Comparison of ENCODE assay signal across 14 cellular contexts in genomic region chr13:97242755-97243497, GRCh38. TPM values are rescaled to one million over a fixed set of nuclear protein-coding genes. Genes with fewer than 3 reads are reported as not detected.
DNase-seq lines count a peak whose midpoint lies in the region; ATAC-seq, FAIRE-seq and TF ChIP-seq lines count a peak whose summit lies in the region.
"Had no signal": no experiment of that assay in that cellular context is flagged by ENCODE, and none has a peak within 500 bp of the region (broad histone marks: within the 10 kb centered on the region; RNA-seq: fewer than 3 reads in every experiment).

No MANE protein-coding gene starts in this region.

- H3K4me3 Mint-ChIP-seq in immature natural killer cell = no peak overlapping the region
- H3K4me3 Mint-ChIP-seq: activated CD4-positive, alpha-beta memory T cell treated with anti-CD3 and anti-CD28 coated beads, Interleukin-2, amount 10 ng/mL, durations not matched to agents 7 days and 5 days; activated naive CD4-positive, alpha-beta T cell treated with anti-CD3 and anti-CD28 coated beads, Interleukin-2, amount 50 U/mL, for 24 hours; natural killer cell treated with Interleukin-12 subunit alpha and Interleukin-12 subunit beta and Interleukin-15 and Interleukin-18, amount 100 ng/mL, for 72 hours had no signal

- TF ChIP-seq POLR2A in A549 (IDR thresholded peaks at IDR 0.05; ENCODE audit: low read length) (no peak), prostate gland (IDR thresholded peaks at IDR 0.05) (no peak)

- intact Hi-C loops in posterior cingulate gyrus (cut with DNase I) (no loop called here), prostate gland (cut with DNase I) (loop anchor here (5.0 kb wide), 1 partner anchor 34 kb away; no protein-coding TSS in a partner anchor)

- no peak for FAIRE-seq in A549 (lab: Jason Lieb, UNC)
- FAIRE-seq: GM12878 had no signal

- no peaks in the 10 kb centered on the region for H3K36me3 ChIP-seq in prostate gland

- no peak for TF ChIP-seq RAD21 in A549 (conservative IDR thresholded peaks at IDR 0.05 in 1 of 2, IDR thresholded peaks at IDR 0.05 in 1 of 2)

- H3K27me3 ChIP-seq in prostate gland (replicated peaks; ENCODE audit: insufficient read depth) = no peaks in the 10 kb centered on the region

- CTCF ChIA-PET in A549 (lab: Yijun Ruan, JAX) = interaction anchor here (1.1 kb wide), 1 partner anchor 19 kb away, joined by 3 read pairs; no protein-coding TSS in a partner anchor

- TF ChIP-seq EP300 in A549 (IDR thresholded peaks at IDR 0.05) = no peak

- H3K4me2 ChIP-seq in A549 = peak overlapping the region; percentile 62

- WGBS in A549 (ENCODE audit: missing lambda C conversion rate) = 88% methylated on average over 8 of the region's 13 CpGs
- 81% methylated on average over 13 of the region's 13 CpGs for WGBS in prostate gland

- no peaks in the 10 kb centered on the region for H3K9me3 Mint-ChIP-seq in immature natural killer cell
- H3K9me3 Mint-ChIP-seq: activated CD4-positive, alpha-beta memory T cell treated with anti-CD3 and anti-CD28 coated beads, Interleukin-2, amount 10 ng/mL, durations not matched to agents 7 days and 5 days; activated naive CD4-positive, alpha-beta T cell treated with anti-CD3 and anti-CD28 coated beads, Interleukin-2, amount 50 U/mL, for 24 hours; natural killer cell treated with Interleukin-12 subunit alpha and Interleukin-12 subunit beta and Interleukin-15 and Interleukin-18, amount 100 ng/mL, for 72 hours had no signal

- H3K27me3 Mint-ChIP-seq in immature natural killer cell (ENCODE audit: low read depth in 3 of 3) = no peaks in the 10 kb centered on the region
- H3K27me3 Mint-ChIP-seq: activated CD4-positive, alpha-beta memory T cell treated with anti-CD3 and anti-CD28 coated beads, Interleukin-2, amount 10 ng/mL, durations not matched to agents 7 days and 5 days; activated naive CD4-positive, alpha-beta T cell treated with anti-CD3 and anti-CD28 coated beads, Interleukin-2, amount 50 U/mL, for 24 hours; natural killer cell treated with Interleukin-12 subunit alpha and Interleukin-12 subunit beta and Interleukin-15 and Interleukin-18, amount 100 ng/mL, for 72 hours had no signal

- no peak overlapping the region for H3K27ac Mint-ChIP-seq in immature natural killer cell
- H3K27ac Mint-ChIP-seq: activated CD4-positive, alpha-beta memory T cell treated with anti-CD3 and anti-CD28 coated beads, Interleukin-2, amount 10 ng/mL, durations not matched to agents 7 days and 5 days; activated naive CD4-positive, alpha-beta T cell treated with anti-CD3 and anti-CD28 coated beads, Interleukin-2, amount 50 U/mL, for 24 hours; natural killer cell treated with Interleukin-12 subunit alpha and Interleukin-12 subunit beta and Interleukin-15 and Interleukin-18, amount 100 ng/mL, for 72 hours had no signal

- peak overlapping the region in 1 of 2 experiments; percentile 75; a peak in 3 of 6 replicates for H3K27ac ChIP-seq in A549
- peak overlapping the region; percentile 92 for H3K27ac ChIP-seq in cingulate gyrus (ENCODE audit: low read depth, low read length)
- no peak overlapping the region for H3K27ac ChIP-seq in prostate gland

- POLR2A ChIA-PET in A549 (lab: Yijun Ruan, JAX) = no interaction called here

- H3K4me3 ChIP-seq in A549 (no peak overlapping the region), prostate gland (no peak overlapping the region)
- H3K4me3 ChIP-seq: GM12878 had no signal

- DNase-seq in A549 (ENCODE audit: low read depth in 1 of 2, low spot score in 1 of 2) (no peak), hippocampal formation (lab: John Stamatoyannopoulos, UW) (peak; percentile 71 to 87), posterior cingulate gyrus (peak; percentile 71 to 98 (median 82)), cortex of kidney (lab: John Stamatoyannopoulos, UW) (no peak), prostate gland (ENCODE audit: low spot score) (no peak), immature natural killer cell (no peak)
- DNase-seq: activated CD4-positive, alpha-beta memory T cell treated with anti-CD3 and anti-CD28 coated beads, Interleukin-2, amount 10 ng/mL, durations not matched to agents 7 days and 5 days; DMS53; T-helper 2 cell had no signal

- H3K4me1 Mint-ChIP-seq in immature natural killer cell = peaks cover 46 to 61% of the 10 kb centered on the region in 2 donors

- TF ChIP-seq CTCF in A549 (IDR thresholded peaks at IDR 0.05) (no peak), prostate gland (IDR thresholded peaks at IDR 0.05) (no peak)

- no peaks in the 10 kb centered on the region for H3K9me3 ChIP-seq in A549
- H3K9me3 ChIP-seq in prostate gland = no peaks in the 10 kb centered on the region

- ATAC-seq in A549 = peak; percentile 27 to 40; a peak in 4 of 6 replicates
- no peak for ATAC-seq in HG03135 (IDR thresholded peaks at IDR 0.05; ENCODE audit: unreplicated experiment)
- ATAC-seq: GM12878 had no signal

- no peaks in the 10 kb centered on the region for H3K36me3 Mint-ChIP-seq in immature natural killer cell
- H3K36me3 Mint-ChIP-seq: natural killer cell treated with Interleukin-12 subunit alpha and Interleukin-12 subunit beta and Interleukin-15 and Interleukin-18, amount 100 ng/mL, for 72 hours had no signal

- H3K4me1 ChIP-seq in A549 = peaks cover 75% of the 10 kb centered on the region
- H3K4me1 ChIP-seq in prostate gland (replicated peaks) = no peaks in the 10 kb centered on the region

TF ChIP-seq in A549, 52 proteins besides CTCF, POLR2A, EP300 and RAD21:
- TF ChIP-seq NR3C1 (IDR thresholded peaks at IDR 0.05) (no peak), HOXB13 (CRISPR knock-in tag; IDR thresholded peaks at IDR 0.05; ENCODE audit: low read depth) (no peak), CHD2 (IDR thresholded peaks at IDR 0.05; ENCODE audit: low read length, partially characterized antibody) (no peak), RARB (CRISPR knock-in tag; IDR thresholded peaks at IDR 0.05) (no peak), MAFK (IDR thresholded peaks at IDR 0.05; ENCODE audit: partially characterized antibody) (no peak), TP53 (CRISPR knock-in tag; IDR thresholded peaks at IDR 0.05) (no peak), JUN (IDR thresholded peaks at IDR 0.05) (no peak), SREBF2 (IDR thresholded peaks at IDR 0.05) (no peak), GATA3 (IDR thresholded peaks at IDR 0.05; ENCODE audit: borderline replicate concordance) (no peak), CBX2 (IDR thresholded peaks at IDR 0.05; ENCODE audit: borderline replicate concordance, low read depth) (no peak), EHF (CRISPR knock-in tag; IDR thresholded peaks at IDR 0.05) (no peak)

RNA-seq across cellular contexts. Expression of gene MBNL2, which starts 20.8 kb away (rescaled TPM):
- polyA plus RNA-seq in A549 (2011; rRNA removed) (20.6 and 25.9 TPM in 2 replicates), A549 (2017; fragmentation: RNase III; extraction: RNeasy Plus Mini Kit Qiagen cat#74134 plus additional on column Dnase treatment) (15.4 to 21.3 TPM (median 18.7 TPM) in 3 replicates), immature natural killer cell (10 to 100 TPM; 11.7 to 19.4 (median 18.6) TPM)
- polyA plus RNA-seq in A549 (2012; cell fraction: cytosol; rRNA removed) = 4.6 and 6.1 TPM in 2 replicates
- 6.1 and 8.6 TPM in 2 replicates for polyA plus RNA-seq in A549 (2012; cell fraction: nucleus; rRNA removed)
- 37.8 and 44.0 TPM in 2 replicates for polyA minus RNA-seq in A549 (2011; rRNA and poly(A)+ RNA removed)
- total RNA-seq in prostate gland = 10 to 100 TPM; 59.1 to 85.7 TPM

Comparison
In these comparisons a context has a peak if more than half of its experiments do, and no peak if none do; other contexts are left out.
1. DNase-seq: peak in hippocampal formation (2 of 2) and posterior cingulate gyrus (10 of 10); none in A549 (0 of 2), cortex of kidney (single experiment), prostate gland (single experiment) and immature natural killer cell (0 of 3).